ENCODE assay signal across 7 cellular contexts in genomic region chr2:238240761-238241711, GRCh38. TPM values are rescaled to one million over a fixed set of nuclear protein-coding genes. Genes with fewer than 3 reads are reported as not detected.
DNase-seq lines count a peak whose midpoint lies in the region; ATAC-seq and TF ChIP-seq lines count a peak whose summit lies in the region.

No MANE protein-coding gene starts in this region.

- peaks cover 16% of the 10 kb centered on the region for H3K4me1 ChIP-seq in skeletal muscle satellite cell (ENCODE audit: control insufficient read depth, insufficient read depth, low read length)

- H3K27me3 Mint-ChIP-seq in T-helper 17 cell, result peaks cover 4% of the 10 kb centered on the region
- H3K27me3 Mint-ChIP-seq in activated CD8-positive, alpha-beta T cell treated with anti-CD3 and anti-CD28 coated beads for 36 hours, result peaks cover 26% of the 10 kb centered on the region

- no peak overlapping the region for H3K27ac Mint-ChIP-seq in T-helper 17 cell
- no peak overlapping the region for H3K27ac Mint-ChIP-seq in activated CD8-positive, alpha-beta T cell treated with anti-CD3 and anti-CD28 coated beads for 36 hours

- CTCF ChIA-PET in activated CD8-positive, alpha-beta T cell treated with anti-CD3 and anti-CD28 coated beads for 36 hours (lab: Charles Lee), result interaction anchor here (0.9 to 2.5 kb wide), 2 partner anchors 22 to 23 kb away, joined by 3 to 9 read pairs; no protein-coding TSS in a partner anchor

- H3K4me2 ChIP-seq in skeletal muscle satellite cell (ENCODE audit: low read length), result peak overlapping the region; percentile 25

- no peaks in the 10 kb centered on the region for H3K9me3 Mint-ChIP-seq in activated CD8-positive, alpha-beta T cell treated with anti-CD3 and anti-CD28 coated beads for 36 hours

- H3K4me3 Mint-ChIP-seq in T-helper 17 cell, result peak overlapping the region; percentile 93
- no peak overlapping the region for H3K4me3 Mint-ChIP-seq in activated CD8-positive, alpha-beta T cell treated with anti-CD3 and anti-CD28 coated beads for 36 hours

- POLR2A ChIA-PET in activated CD8-positive, alpha-beta T cell treated with anti-CD3 and anti-CD28 coated beads for 36 hours (lab: Charles Lee), result no interaction called here

- H3K36me3 Mint-ChIP-seq in T-helper 17 cell (ENCODE audit: low read depth), result peaks cover 2% of the 10 kb centered on the region
- H3K36me3 Mint-ChIP-seq in activated CD8-positive, alpha-beta T cell treated with anti-CD3 and anti-CD28 coated beads for 36 hours (ENCODE audit: low read depth), result peaks cover 14% of the 10 kb centered on the region

- H3K9ac ChIP-seq in skeletal muscle satellite cell (ENCODE audit: low read depth, low read length), result no peak overlapping the region

- DNase-seq in NCI-H146 (lab: John Stamatoyannopoulos, UW), result peak; percentile 98
- DNase-seq in T-helper 17 cell, result peak in 1 of 3 donors; percentile 25
- peak; percentile 82 for DNase-seq in left ventricle myocardium superior
- no peak for DNase-seq in AG08395 (ENCODE audit: low spot score)
- no peak for DNase-seq in activated CD8-positive, alpha-beta T cell treated with anti-CD3 and anti-CD28 coated beads for 36 hours

- H3K36me3 ChIP-seq in skeletal muscle satellite cell (ENCODE audit: insufficient read depth, low read length), result no peaks in the 10 kb centered on the region

- no peak overlapping the region for H3K4me3 ChIP-seq in skeletal muscle satellite cell (ENCODE audit: low read length)

- intact Hi-C loops in left ventricle myocardium superior (cut with micrococcal nuclease), result no loop called here
- intact Hi-C loops in activated CD8-positive, alpha-beta T cell treated with anti-CD3 and anti-CD28 coated beads for 36 hours (cut with micrococcal nuclease), result no loop called here

- H3K4me1 Mint-ChIP-seq in T-helper 17 cell, result peaks cover 15% of the 10 kb centered on the region
- H3K4me1 Mint-ChIP-seq in activated CD8-positive, alpha-beta T cell treated with anti-CD3 and anti-CD28 coated beads for 36 hours (ENCODE audit: low read depth), result peaks cover 2% of the 10 kb centered on the region

- 0 out of 3 replicates have a peak, but pooled peaks have one; percentile 3 for TF ChIP-seq CTCF in GM12872 (IDR thresholded peaks at IDR 0.05; ENCODE audit: insufficient read depth, low read depth, low read length)
- TF ChIP-seq CTCF in activated CD8-positive, alpha-beta T cell treated with anti-CD3 and anti-CD28 coated beads for 36 hours (IDR thresholded peaks at IDR 0.05), result no peak

- peaks cover 15% of the 10 kb centered on the region for H3K27me3 ChIP-seq in skeletal muscle satellite cell (ENCODE audit: control insufficient read depth, insufficient read depth, low read length)

- ATAC-seq in T-helper 17 cell, result no peak
- peak; percentile 63 for ATAC-seq in left ventricle myocardium superior
- ATAC-seq in activated CD8-positive, alpha-beta T cell treated with anti-CD3 and anti-CD28 coated beads for 36 hours, result no peak

- H3K9me3 ChIP-seq in T-helper 17 cell (ENCODE audit: control insufficient read depth, low read length, poor library complexity, severe bottlenecking), result no peaks in the 10 kb centered on the region
- no peaks in the 10 kb centered on the region for H3K9me3 ChIP-seq in skeletal muscle satellite cell (replicated peaks; ENCODE audit: low read length)

RNA-seq across cellular contexts. Expression of gene HES6, which starts 1.2 kb away (rescaled TPM):
- total RNA-seq in T-helper 17 cell, result 1 to 10 TPM in 1 of 2 donors, under 1 TPM in 1; 0.47 to 1.3 TPM
- 2.7 TPM for total RNA-seq in left ventricle myocardium superior
- 3.5 and 15.1 TPM in 2 replicates for total RNA-seq in skeletal muscle satellite cell (2012; rRNA removed)
- total RNA-seq in activated CD8-positive, alpha-beta T cell treated with anti-CD3 and anti-CD28 coated beads for 36 hours, result 1 to 10 TPM; 5.2 to 5.6 TPM

RNA-seq across cellular contexts. Expression of gene ILKAP, which starts 37.5 kb away (rescaled TPM):
- total RNA-seq in T-helper 17 cell (100 to 1,000 TPM; 114 to 123 TPM), left ventricle myocardium superior (26.7 TPM)
- 23.2 and 27.1 TPM in 2 replicates for total RNA-seq in skeletal muscle satellite cell (2012; rRNA removed)
- total RNA-seq in activated CD8-positive, alpha-beta T cell treated with anti-CD3 and anti-CD28 coated beads for 36 hours, result 10 to 100 TPM; 42.1 to 43.3 TPM

RNA-seq across cellular contexts. Expression of gene PER2, which starts 47.4 kb away (rescaled TPM):
- total RNA-seq in T-helper 17 cell (10 to 100 TPM; 40.7 to 40.8 TPM), left ventricle myocardium superior (4.5 TPM)
- 1.5 and 3.7 TPM in 2 replicates for total RNA-seq in skeletal muscle satellite cell (2012; rRNA removed)
- total RNA-seq in activated CD8-positive, alpha-beta T cell treated with anti-CD3 and anti-CD28 coated beads for 36 hours, result 10 to 100 TPM; 17.4 to 17.6 TPM

Comparison
In these comparisons a context has a peak if more than half of its experiments do, and no peak if none do; other contexts are left out.
1. DNase-seq: peak in NCI-H146 (single experiment) and left ventricle myocardium superior (single experiment); none in AG08395 (single experiment) and activated CD8-positive, alpha-beta T cell treated with anti-CD3 and anti-CD28 coated beads for 36 hours (single experiment).